Comparison of ENCODE assay signal across 1 cellular context in the genomic region with DNA sequence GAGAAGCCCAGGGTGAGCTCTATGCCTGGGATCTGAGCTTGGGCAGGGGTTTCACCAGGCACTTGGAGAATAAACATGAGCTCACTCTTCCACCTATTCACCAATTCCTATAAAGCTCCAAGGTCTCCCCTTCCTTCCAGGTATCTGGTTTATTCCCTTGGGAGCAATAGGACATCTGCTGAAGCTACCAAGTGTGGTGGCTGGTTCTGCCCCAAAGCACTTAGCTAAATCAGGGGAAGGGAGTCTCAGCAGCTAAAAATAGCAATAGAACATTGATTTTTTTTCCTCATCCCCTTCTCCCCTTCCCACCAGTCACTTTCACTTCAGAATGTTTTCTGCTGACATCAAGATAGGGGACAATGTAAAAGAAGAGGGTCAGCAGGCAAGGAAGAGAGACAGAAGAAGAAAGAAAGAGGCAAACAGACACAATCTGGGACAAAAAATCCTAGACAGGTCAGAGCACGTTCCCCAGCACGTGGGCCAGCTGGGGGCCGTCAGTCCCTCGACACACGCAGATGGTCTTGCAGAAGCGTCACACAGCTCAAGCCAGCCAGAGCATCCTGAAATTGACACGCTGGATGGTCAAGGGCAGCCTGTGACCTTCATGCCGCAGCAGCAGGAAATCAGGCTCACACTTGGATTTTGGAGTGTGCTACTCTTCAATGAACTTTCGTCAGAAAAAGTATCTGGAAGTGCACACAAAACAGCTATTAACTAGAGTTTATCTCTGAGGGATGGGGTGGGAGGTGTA.
TF ChIP-seq lines count a peak whose summit lies in the region.

No MANE protein-coding gene starts in this region.

TF ChIP-seq in HEK293, 187 proteins besides CTCF, POLR2A, EP300 and RAD21 (continued from another document):
- TF ChIP-seq, protein P1, sequence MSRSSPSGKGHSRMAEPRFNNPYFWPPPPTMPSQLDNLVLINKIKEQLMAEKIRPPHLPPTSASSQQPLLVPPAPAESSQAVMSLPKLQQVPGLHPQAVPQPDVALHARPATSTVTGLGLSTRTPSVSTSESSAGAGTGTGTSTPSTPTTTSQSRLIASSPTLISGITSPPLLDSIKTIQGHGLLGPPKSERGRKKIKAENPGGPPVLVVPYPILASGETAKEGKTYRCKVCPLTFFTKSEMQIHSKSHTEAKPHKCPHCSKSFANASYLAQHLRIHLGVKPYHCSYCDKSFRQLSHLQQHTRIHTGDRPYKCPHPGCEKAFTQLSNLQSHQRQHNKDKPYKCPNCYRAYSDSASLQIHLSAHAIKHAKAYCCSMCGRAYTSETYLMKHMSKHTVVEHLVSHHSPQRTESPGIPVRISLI (tag by site-specific recombination; IDR thresholded peaks at IDR 0.05): 0 out of 2 replicates have a peak, but pooled peaks have one; percentile 36
